ENCODE assay signal across 14 cellular contexts in genomic region chr4:80142396-80143304, GRCh38. TPM values are rescaled to one million over a fixed set of nuclear protein-coding genes. Genes with fewer than 3 reads are reported as not detected.
DNase-seq lines count a peak whose midpoint lies in the region; ATAC-seq and TF ChIP-seq lines count a peak whose summit lies in the region.
"Had no signal": no experiment of that assay in that cellular context is flagged by ENCODE, and none has a peak within 500 bp of the region (broad histone marks: within the 10 kb centered on the region; RNA-seq: fewer than 3 reads in every experiment).

No MANE protein-coding gene starts in this region.

- no peak overlapping the region for H3K4me3 ChIP-seq in choroid plexus epithelial cell (ENCODE audit: low read depth, low read length)
- H3K4me3 ChIP-seq: dorsolateral prefrontal cortex, suprapubic skin had no signal

- peak; percentile 50 for DNase-seq in ELR (ENCODE audit: low read depth)
- DNase-seq in NOMO-1 treated with dmso at 0.1 percent for 144 hours (lab: John Stamatoyannopoulos, UW; ENCODE audit: unreplicated experiment), result peak; percentile 18
- DNase-seq in choroid plexus epithelial cell (ENCODE audit: low read depth), result peak; percentile 47
- DNase-seq in omental fat pad (ENCODE audit: low spot score), result no peak
- DNase-seq in activated CD4-positive, alpha-beta T cell treated with anti-CD3 and anti-CD28 coated beads for 48 hours, result no peak
- DNase-seq in DMS153 treated with DMSO at 0.1 percent for 48 hours (lab: John Stamatoyannopoulos, UW; ENCODE audit: unreplicated experiment), result no peak
- DNase-seq: dorsolateral prefrontal cortex, H7, left cardiac atrium, T-helper 9 cell had no signal

- ATAC-seq in omental fat pad (ENCODE audit: low FRiP score), result peak; percentile 74
- no peak for ATAC-seq in GM19324 (IDR thresholded peaks at IDR 0.05; ENCODE audit: low FRiP score, unreplicated experiment)
- ATAC-seq in GM21381 (IDR thresholded peaks at IDR 0.05; ENCODE audit: unreplicated experiment), result no peak
- ATAC-seq: Panc1 had no signal

- TF ChIP-seq CTCF in choroid plexus epithelial cell (conservative IDR thresholded peaks at IDR 0.05; ENCODE audit: low read depth, low read length) (no peak), omental fat pad (IDR thresholded peaks at IDR 0.05) (no peak)

RNA-seq across cellular contexts. Expression of gene PRDM8, which starts 54.7 kb away (rescaled TPM):
- total RNA-seq in omental fat pad, result 1 to 10 TPM; 1.4 to 5.2 (median 3.2) TPM

Comparison
In these comparisons a context has a peak if more than half of its experiments do, and no peak if none do; other contexts are left out.
1. DNase-seq: peak in ELR (single experiment), NOMO-1 treated with dmso at 0.1 percent for 144 hours (single experiment) and choroid plexus epithelial cell (single experiment); none in omental fat pad (single experiment), activated CD4-positive, alpha-beta T cell treated with anti-CD3 and anti-CD28 coated beads for 48 hours (single experiment) and DMS153 treated with DMSO at 0.1 percent for 48 hours (single experiment).